Comparison of ENCODE assay signal across 8 cellular contexts in the genomic region with DNA sequence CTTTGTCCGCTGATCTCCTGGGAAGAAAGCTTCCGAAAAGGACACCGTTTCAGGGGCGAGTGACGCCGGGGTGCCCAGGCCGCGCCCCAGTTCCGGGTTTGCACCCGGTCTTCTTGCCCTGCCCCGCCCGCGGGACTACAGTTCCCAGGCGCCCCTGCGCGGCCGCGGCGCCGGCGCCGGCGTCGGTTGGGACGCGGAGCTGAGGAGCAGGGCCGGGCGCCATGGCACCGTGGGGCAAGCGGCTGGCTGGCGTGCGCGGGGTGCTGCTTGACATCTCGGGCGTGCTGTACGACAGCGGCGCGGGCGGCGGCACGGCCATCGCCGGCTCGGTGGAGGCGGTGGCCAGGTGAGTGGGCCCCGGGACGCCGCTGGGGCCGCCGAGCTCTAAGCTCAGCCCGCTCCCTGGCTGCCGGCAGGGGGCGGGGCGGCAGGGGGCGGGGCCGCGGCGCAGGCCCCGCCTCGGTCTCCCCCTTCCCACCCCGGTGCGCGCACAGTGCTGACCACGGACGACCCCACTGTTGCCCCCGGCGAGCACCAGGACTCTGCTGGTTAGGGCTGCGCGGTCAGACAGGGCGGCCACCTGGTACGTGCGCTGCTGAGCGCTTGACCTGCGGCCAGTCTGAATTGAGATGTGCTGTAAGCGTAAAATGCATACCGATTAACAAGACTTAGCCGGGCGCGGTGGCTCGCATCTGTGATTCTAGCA. TPM values are rescaled to one million over a fixed set of nuclear protein-coding genes. Genes with fewer than 3 reads are reported as not detected.
DNase-seq lines count a peak whose midpoint lies in the region; ATAC-seq and TF ChIP-seq lines count a peak whose summit lies in the region.

A gene with protein sequence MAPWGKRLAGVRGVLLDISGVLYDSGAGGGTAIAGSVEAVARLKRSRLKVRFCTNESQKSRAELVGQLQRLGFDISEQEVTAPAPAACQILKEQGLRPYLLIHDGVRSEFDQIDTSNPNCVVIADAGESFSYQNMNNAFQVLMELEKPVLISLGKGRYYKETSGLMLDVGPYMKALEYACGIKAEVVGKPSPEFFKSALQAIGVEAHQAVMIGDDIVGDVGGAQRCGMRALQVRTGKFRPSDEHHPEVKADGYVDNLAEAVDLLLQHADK (plus strand): TSS at position 182 of the 706 bp plus-strand sequence. CDS start 40 bp downstream, at position 222.

- no peaks in the 10 kb centered on the region for H3K9me3 Mint-ChIP-seq in activated CD8-positive, alpha-beta T cell treated with anti-CD3 and anti-CD28 coated beads for 36 hours
- no peaks in the 10 kb centered on the region for H3K9me3 Mint-ChIP-seq in memory B cell

- H3K4me2 ChIP-seq in BLaER1, result peak within 1 kb of the TSS; percentile 71

- H3K4me3 Mint-ChIP-seq in activated CD8-positive, alpha-beta T cell treated with anti-CD3 and anti-CD28 coated beads for 36 hours, result peak within 1 kb of the TSS; percentile 72
- peak within 1 kb of the TSS; percentile 91 for H3K4me3 Mint-ChIP-seq in memory B cell

- H3K27me3 Mint-ChIP-seq in activated CD8-positive, alpha-beta T cell treated with anti-CD3 and anti-CD28 coated beads for 36 hours, result peaks cover 5% of the 10 kb centered on the region
- no peaks in the 10 kb centered on the region for H3K27me3 Mint-ChIP-seq in memory B cell

- peak within 1 kb of the TSS; percentile 75 for H3K4me3 ChIP-seq in BLaER1

- CTCF ChIA-PET in activated CD8-positive, alpha-beta T cell treated with anti-CD3 and anti-CD28 coated beads for 36 hours (lab: Charles Lee), result interaction anchor here (0.7 to 1.4 kb wide), 4 partner anchors 11 to 73 kb away, joined by 3 to 10 read pairs (median 3); no protein-coding TSS in a partner anchor

- peak within 1 kb of the TSS; percentile 74 for H3K9ac ChIP-seq in BLaER1

- peak; percentile 29 for TF ChIP-seq CTCF in activated CD8-positive, alpha-beta T cell treated with anti-CD3 and anti-CD28 coated beads for 36 hours (IDR thresholded peaks at IDR 0.05)

- DNase-seq in NCI-H748 treated with DMSO at 0.1 percent for 48 hours (lab: John Stamatoyannopoulos, UW) (peak; percentile 12), memory B cell (ENCODE audit: low spot score in 2 of 2) (peak; percentile 82 to 93)
- DNase-seq in activated CD8-positive, alpha-beta T cell treated with anti-CD3 and anti-CD28 coated beads for 36 hours, result peak; percentile 90
- DNase-seq in effector CD8-positive, alpha-beta T cell (lab: John Stamatoyannopoulos, UW), result peak; percentile 73
- peak; percentile 69 to 82 (median 80) for DNase-seq in stimulated activated CD4-positive, alpha-beta T cell treated with anti-CD3 and anti-CD28 coated beads, TNF-alpha, amount 100 ng/mL, for 48 hours (ENCODE audit: low read depth in 3 of 3)

- peaks cover 32% of the 10 kb centered on the region for H3K4me1 Mint-ChIP-seq in activated CD8-positive, alpha-beta T cell treated with anti-CD3 and anti-CD28 coated beads for 36 hours (ENCODE audit: low read depth)
- H3K4me1 Mint-ChIP-seq in memory B cell, result peaks cover 22% of the 10 kb centered on the region

- no peaks in the 10 kb centered on the region for H3K36me3 ChIP-seq in BLaER1

- intact Hi-C loops in activated CD8-positive, alpha-beta T cell treated with anti-CD3 and anti-CD28 coated beads for 36 hours (cut with micrococcal nuclease), result no loop called here

- POLR2A ChIA-PET in activated CD8-positive, alpha-beta T cell treated with anti-CD3 and anti-CD28 coated beads for 36 hours (lab: Charles Lee), result interaction anchor here (1.2 to 3.3 kb wide), 5 partner anchors 10 to 44 kb away, joined by 3 to 14 read pairs (median 5); a partner anchor contains a TSS

- 0 out of 2 replicates have a peak within 1 kb of the TSS, but pooled peaks have one; percentile 44 for H3K27ac ChIP-seq in BLaER1

- peaks cover 20% of the 10 kb centered on the region for H3K4me1 ChIP-seq in BLaER1

- peak; percentile 92 for ATAC-seq in GM19043 (IDR thresholded peaks at IDR 0.05; ENCODE audit: low read depth, unreplicated experiment)
- peak; percentile 92 for ATAC-seq in HG03342 (IDR thresholded peaks at IDR 0.05; ENCODE audit: unreplicated experiment)
- peak; percentile 95 for ATAC-seq in activated CD8-positive, alpha-beta T cell treated with anti-CD3 and anti-CD28 coated beads for 36 hours
- ATAC-seq in memory B cell (ENCODE audit: low read depth), result peak; percentile 93

- no peaks in the 10 kb centered on the region for H4K20me1 ChIP-seq in BLaER1

- no peaks in the 10 kb centered on the region for H3K9me3 ChIP-seq in BLaER1

- no peaks in the 10 kb centered on the region for H3K27me3 ChIP-seq in BLaER1

- H3K27ac Mint-ChIP-seq in activated CD8-positive, alpha-beta T cell treated with anti-CD3 and anti-CD28 coated beads for 36 hours, result peak within 1 kb of the TSS; percentile 96
- H3K27ac Mint-ChIP-seq in memory B cell, result peak within 1 kb of the TSS; percentile 26

- no peaks in the 10 kb centered on the region for H3K36me3 Mint-ChIP-seq in activated CD8-positive, alpha-beta T cell treated with anti-CD3 and anti-CD28 coated beads for 36 hours (ENCODE audit: low read depth)
- no peaks in the 10 kb centered on the region for H3K36me3 Mint-ChIP-seq in memory B cell

RNA-seq across cellular contexts. Expression of the gene that starts here (rescaled TPM):
- total RNA-seq in activated CD8-positive, alpha-beta T cell treated with anti-CD3 and anti-CD28 coated beads for 36 hours, result 10 to 100 TPM; 11.1 to 15.1 TPM

Comparison
In these comparisons a context has a peak if more than half of its experiments do, and no peak if none do; other contexts are left out.
1. Peak in every context shown above with its lines: DNase-seq, ATAC-seq, H3K4me3 ChIP-seq and H3K27ac ChIP-seq.
2. DNase-seq: peak in every context shown above with its lines; median percentile 90 in activated CD8-positive, alpha-beta T cell treated with anti-CD3 and anti-CD28 coated beads for 36 hours; 88 in memory B cell; 80 in stimulated activated CD4-positive, alpha-beta T cell treated with anti-CD3 and anti-CD28 coated beads, TNF-alpha, amount 100 ng/mL, for 48 hours; 73 in effector CD8-positive, alpha-beta T cell; 12 in NCI-H748 treated with DMSO at 0.1 percent for 48 hours.